Comparison of ENCODE assay signal across 8 cellular contexts in genomic region chr10:89700914-89701237, GRCh38. TPM values are rescaled to one million over a fixed set of nuclear protein-coding genes. Genes with fewer than 3 reads are reported as not detected.
DNase-seq lines count a peak whose midpoint lies in the region; ATAC-seq, FAIRE-seq and TF ChIP-seq lines count a peak whose summit lies in the region.

No MANE protein-coding gene starts in this region.

- no peak for TF ChIP-seq POLR2A in body of pancreas (IDR thresholded peaks at IDR 0.05)
- TF ChIP-seq POLR2A in tibial nerve (IDR thresholded peaks at IDR 0.05): no peak

- intact Hi-C loops in body of pancreas (cut with DNase I): no loop called here

- 0% methylated on average over 7 of the region's 7 CpGs for WGBS in body of pancreas, 2 donors
- 0% methylated on average over 7 of the region's 7 CpGs for WGBS in lung, 2 donors
- WGBS in tibial nerve, 2 donors: 0 to 1% methylated on average over 7 of the region's 7 CpGs

- H3K9me3 Mint-ChIP-seq in activated T-cell treated with anti-CD3 and anti-CD28 coated beads, Interleukin-2, amount 50 U/mL, for 72 hours: no peaks in the 10 kb centered on the region

- H3K9me3 ChIP-seq in body of pancreas: no peaks in the 10 kb centered on the region
- no peaks in the 10 kb centered on the region for H3K9me3 ChIP-seq in lung (ENCODE audit: control insufficient read depth in 2 of 2, insufficient read depth in 1 of 2, low read length in 1 of 2)
- no peaks in the 10 kb centered on the region for H3K9me3 ChIP-seq in tibial nerve

- no peak for FAIRE-seq in RCC 7860 (lab: Jason Lieb, UNC)

- H3K36me3 ChIP-seq in body of pancreas (replicated peaks in 1 of 2; ENCODE audit: insufficient read depth in 1 of 2, low read depth in 2 of 2): no peaks in the 10 kb centered on the region
- H3K36me3 ChIP-seq in lung (ENCODE audit: control insufficient read depth in 2 of 2, insufficient read depth in 2 of 2, low read length in 2 of 2): no peaks in the 10 kb centered on the region
- H3K36me3 ChIP-seq in tibial nerve: no peaks in the 10 kb centered on the region

- peaks cover 47% of the 10 kb centered on the region for H3K4me1 Mint-ChIP-seq in activated T-cell treated with anti-CD3 and anti-CD28 coated beads, Interleukin-2, amount 50 U/mL, for 72 hours (ENCODE audit: low read depth)

- TF ChIP-seq CTCF in body of pancreas (IDR thresholded peaks at IDR 0.05) (no peak), lung (IDR thresholded peaks at IDR 0.05; ENCODE audit: control extremely low read depth, extremely low read depth) (no peak), tibial nerve (IDR thresholded peaks at IDR 0.05) (no peak), GM10266 (IDR thresholded peaks at IDR 0.05; ENCODE audit: control insufficient read depth, insufficient read depth, low read depth, missing control alignments) (no peak)

- H3K27me3 ChIP-seq in body of pancreas (no peaks in the 10 kb centered on the region), lung (ENCODE audit: control insufficient read depth, insufficient read depth) (no peaks in the 10 kb centered on the region), tibial nerve (no peaks in the 10 kb centered on the region)

- H3K36me3 Mint-ChIP-seq in activated T-cell treated with anti-CD3 and anti-CD28 coated beads, Interleukin-2, amount 50 U/mL, for 72 hours (ENCODE audit: insufficient read depth in 2 of 2): peaks cover 0 to 18% of the 10 kb centered on the region in 2 donors

- peak overlapping the region; percentile 93 for H3K4me3 Mint-ChIP-seq in activated T-cell treated with anti-CD3 and anti-CD28 coated beads, Interleukin-2, amount 50 U/mL, for 72 hours

- no peaks in the 10 kb centered on the region for H3K27me3 Mint-ChIP-seq in activated T-cell treated with anti-CD3 and anti-CD28 coated beads, Interleukin-2, amount 50 U/mL, for 72 hours (ENCODE audit: low read depth)

- DNase-seq in activated T-cell treated with anti-CD3 and anti-CD28 coated beads, Interleukin-2, amount 50 U/mL, for 72 hours: no peak
- no peak for DNase-seq in activated T-cell treated with anti-CD3 and anti-CD28 coated beads, Interleukin-2, amount 50 U/mL, for 1 hour
- DNase-seq in body of pancreas (no peak), lung (ENCODE audit: low spot score) (no peak), tibial nerve (ENCODE audit: low spot score in 2 of 2) (no peak), GM10266 (ENCODE audit: extremely low spot score) (no peak), RCC 7860 (ENCODE audit: low spot score) (no peak), midbrain (lab: John Stamatoyannopoulos, UW) (no peak)

- peak overlapping the region; percentile 60 to 85 (median 80) for H3K27ac ChIP-seq in body of pancreas
- H3K27ac ChIP-seq in lung (ENCODE audit: low read depth in 1 of 2, low read length in 1 of 2): peak overlapping the region; percentile 73 to 95
- H3K27ac ChIP-seq in tibial nerve: peak overlapping the region; percentile 66 to 89 (median 84)

- TF ChIP-seq EP300 in tibial nerve (IDR thresholded peaks at IDR 0.05): no peak

- H3K4me3 ChIP-seq in body of pancreas: peak overlapping the region; percentile 18 to 37
- peak overlapping the region; percentile 73 for H3K4me3 ChIP-seq in lung
- H3K4me3 ChIP-seq in tibial nerve: peak overlapping the region; percentile 63 to 76 (median 71)

- H3K4me1 ChIP-seq in body of pancreas (peaks cover 7% of the 10 kb centered on the region), lung (ENCODE audit: control insufficient read depth in 2 of 2, insufficient read depth in 2 of 2, low read length in 2 of 2) (peaks cover 2 to 7% of the 10 kb centered on the region in 2 donors), tibial nerve (peaks cover 0 to 19% (median 8%) of the 10 kb centered on the region in 4 donors)

- peak overlapping the region; percentile 93 for H3K27ac Mint-ChIP-seq in activated T-cell treated with anti-CD3 and anti-CD28 coated beads, Interleukin-2, amount 50 U/mL, for 72 hours

- ATAC-seq in activated T-cell treated with anti-CD3 and anti-CD28 coated beads, Interleukin-2, amount 50 U/mL, for 72 hours (replicated peaks in 1 of 2): no peak
- ATAC-seq in body of pancreas (no peak), lung (ENCODE audit: insufficient read depth, low FRiP score) (peak; percentile 54)

RNA-seq across cellular contexts. Expression of gene KIF20B, which starts 0.5 kb away (rescaled TPM):
- total RNA-seq in activated T-cell treated with anti-CD3 and anti-CD28 coated beads, Interleukin-2, amount 50 U/mL, for 72 hours: 10 to 100 TPM; 54.0 to 58.4 TPM
- total RNA-seq in body of pancreas: 1 to 10 TPM in 1 of 2 donors, under 1 TPM in 1; 0.99 to 2.1 TPM
- 10 to 100 TPM in 1 of 2 donors, 1 to 10 TPM in 1; 5.7 to 10.2 TPM for total RNA-seq in lung
- 1 to 10 TPM; 1.1 to 1.2 TPM for polyA plus RNA-seq in lung
- 1 to 10 TPM; 1.6 to 4.8 (median 2.3) TPM for total RNA-seq in tibial nerve

RNA-seq across cellular contexts. Expression of gene PANK1, which starts 55.8 kb away (rescaled TPM):
- total RNA-seq in activated T-cell treated with anti-CD3 and anti-CD28 coated beads, Interleukin-2, amount 50 U/mL, for 72 hours: 1 to 10 TPM; 1.6 to 5.3 TPM
- total RNA-seq in body of pancreas: 1 to 10 TPM; 2.6 to 3.0 TPM
- total RNA-seq in lung: 10 to 100 TPM in 1 of 2 donors, 1 to 10 TPM in 1; 5.9 to 18.3 TPM
- 1 to 10 TPM; 1.6 to 2.9 TPM for polyA plus RNA-seq in lung
- total RNA-seq in tibial nerve: 1 to 10 TPM; 6.3 to 9.6 (median 7.4) TPM

Comparison
In these comparisons a context has a peak if more than half of its experiments do, and no peak if none do; other contexts are left out.
1. RNA of gene KIF20B, which starts 0.5 kb away (total RNA-seq): 54.0 to 58.4 TPM in activated T-cell treated with anti-CD3 and anti-CD28 coated beads, Interleukin-2, amount 50 U/mL, for 72 hours; 5.7 to 10.2 TPM in lung, 1.6 to 4.8 TPM in tibial nerve and 0.99 to 2.1 TPM in body of pancreas; every median in the first group is over 4 times any median in the second.
2. Peak in every context shown above with its lines, with median percentiles within 50 percentile points of each other: H3K27ac ChIP-seq and H3K4me3 ChIP-seq.